Comparison of ENCODE assay signal across 2 cellular contexts in the genomic region with DNA sequence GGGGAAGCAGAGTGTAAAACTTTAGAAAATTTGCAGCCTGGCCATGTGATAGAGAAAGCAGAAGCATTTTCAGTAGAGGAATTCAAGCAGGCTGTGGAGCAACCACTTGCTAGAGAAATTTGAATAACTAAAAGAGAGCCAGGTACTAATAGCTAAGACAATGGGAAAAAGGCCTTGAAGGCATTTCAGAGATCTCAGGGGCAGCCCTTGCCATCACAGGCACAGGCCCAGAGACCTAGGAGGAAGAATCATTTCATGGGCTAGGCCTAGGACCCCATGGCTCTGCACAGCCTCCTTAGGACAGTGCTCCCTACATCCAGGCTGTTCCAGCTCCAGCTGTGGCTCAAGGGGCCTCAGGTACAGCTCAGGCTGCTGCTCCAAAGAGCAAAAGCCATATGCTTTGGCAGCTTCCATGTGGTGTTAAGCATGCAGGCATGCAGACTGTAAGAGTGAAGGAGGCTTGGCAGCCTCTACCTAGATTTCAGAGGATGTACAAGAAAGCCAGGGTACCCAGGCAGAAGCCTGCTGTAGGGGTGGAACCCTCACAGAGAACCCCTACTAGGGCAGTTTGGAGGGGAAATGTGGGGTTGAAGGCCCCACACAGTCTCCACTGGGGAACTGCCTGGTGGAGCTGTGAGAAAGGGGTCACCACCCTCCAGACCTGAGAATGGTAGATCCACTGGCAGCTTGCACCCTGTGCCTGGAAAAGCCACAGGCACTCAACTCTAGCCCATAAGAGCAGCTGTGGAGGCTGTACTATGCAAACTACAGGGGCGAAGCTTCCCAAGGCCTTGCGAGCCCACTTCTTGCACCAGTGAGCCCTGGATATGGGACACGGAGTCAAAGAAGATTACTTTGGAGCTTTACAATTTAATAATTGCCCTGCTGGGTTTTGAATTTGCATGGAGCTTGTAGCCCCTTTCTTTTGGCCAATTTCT.
TF ChIP-seq lines count a peak whose summit lies in the region.

No MANE protein-coding gene starts in this region.

TF ChIP-seq in GM23338, 12 proteins besides CTCF, POLR2A, EP300 and RAD21:
- TF ChIP-seq JUNB (IDR thresholded peaks at IDR 0.05; ENCODE audit: unreplicated experiment) (no peak), STAT1 (IDR thresholded peaks at IDR 0.05; ENCODE audit: unreplicated experiment) (no peak), NANOG (IDR thresholded peaks at IDR 0.05; ENCODE audit: borderline replicate concordance) (no peak), EZH2phosphoT487 (IDR thresholded peaks at IDR 0.05; ENCODE audit: unreplicated experiment) (no peak), ZNF114 (CRISPR knock-in tag; IDR thresholded peaks at IDR 0.05) (no peak)
- TF ChIP-seq, protein P1, sequence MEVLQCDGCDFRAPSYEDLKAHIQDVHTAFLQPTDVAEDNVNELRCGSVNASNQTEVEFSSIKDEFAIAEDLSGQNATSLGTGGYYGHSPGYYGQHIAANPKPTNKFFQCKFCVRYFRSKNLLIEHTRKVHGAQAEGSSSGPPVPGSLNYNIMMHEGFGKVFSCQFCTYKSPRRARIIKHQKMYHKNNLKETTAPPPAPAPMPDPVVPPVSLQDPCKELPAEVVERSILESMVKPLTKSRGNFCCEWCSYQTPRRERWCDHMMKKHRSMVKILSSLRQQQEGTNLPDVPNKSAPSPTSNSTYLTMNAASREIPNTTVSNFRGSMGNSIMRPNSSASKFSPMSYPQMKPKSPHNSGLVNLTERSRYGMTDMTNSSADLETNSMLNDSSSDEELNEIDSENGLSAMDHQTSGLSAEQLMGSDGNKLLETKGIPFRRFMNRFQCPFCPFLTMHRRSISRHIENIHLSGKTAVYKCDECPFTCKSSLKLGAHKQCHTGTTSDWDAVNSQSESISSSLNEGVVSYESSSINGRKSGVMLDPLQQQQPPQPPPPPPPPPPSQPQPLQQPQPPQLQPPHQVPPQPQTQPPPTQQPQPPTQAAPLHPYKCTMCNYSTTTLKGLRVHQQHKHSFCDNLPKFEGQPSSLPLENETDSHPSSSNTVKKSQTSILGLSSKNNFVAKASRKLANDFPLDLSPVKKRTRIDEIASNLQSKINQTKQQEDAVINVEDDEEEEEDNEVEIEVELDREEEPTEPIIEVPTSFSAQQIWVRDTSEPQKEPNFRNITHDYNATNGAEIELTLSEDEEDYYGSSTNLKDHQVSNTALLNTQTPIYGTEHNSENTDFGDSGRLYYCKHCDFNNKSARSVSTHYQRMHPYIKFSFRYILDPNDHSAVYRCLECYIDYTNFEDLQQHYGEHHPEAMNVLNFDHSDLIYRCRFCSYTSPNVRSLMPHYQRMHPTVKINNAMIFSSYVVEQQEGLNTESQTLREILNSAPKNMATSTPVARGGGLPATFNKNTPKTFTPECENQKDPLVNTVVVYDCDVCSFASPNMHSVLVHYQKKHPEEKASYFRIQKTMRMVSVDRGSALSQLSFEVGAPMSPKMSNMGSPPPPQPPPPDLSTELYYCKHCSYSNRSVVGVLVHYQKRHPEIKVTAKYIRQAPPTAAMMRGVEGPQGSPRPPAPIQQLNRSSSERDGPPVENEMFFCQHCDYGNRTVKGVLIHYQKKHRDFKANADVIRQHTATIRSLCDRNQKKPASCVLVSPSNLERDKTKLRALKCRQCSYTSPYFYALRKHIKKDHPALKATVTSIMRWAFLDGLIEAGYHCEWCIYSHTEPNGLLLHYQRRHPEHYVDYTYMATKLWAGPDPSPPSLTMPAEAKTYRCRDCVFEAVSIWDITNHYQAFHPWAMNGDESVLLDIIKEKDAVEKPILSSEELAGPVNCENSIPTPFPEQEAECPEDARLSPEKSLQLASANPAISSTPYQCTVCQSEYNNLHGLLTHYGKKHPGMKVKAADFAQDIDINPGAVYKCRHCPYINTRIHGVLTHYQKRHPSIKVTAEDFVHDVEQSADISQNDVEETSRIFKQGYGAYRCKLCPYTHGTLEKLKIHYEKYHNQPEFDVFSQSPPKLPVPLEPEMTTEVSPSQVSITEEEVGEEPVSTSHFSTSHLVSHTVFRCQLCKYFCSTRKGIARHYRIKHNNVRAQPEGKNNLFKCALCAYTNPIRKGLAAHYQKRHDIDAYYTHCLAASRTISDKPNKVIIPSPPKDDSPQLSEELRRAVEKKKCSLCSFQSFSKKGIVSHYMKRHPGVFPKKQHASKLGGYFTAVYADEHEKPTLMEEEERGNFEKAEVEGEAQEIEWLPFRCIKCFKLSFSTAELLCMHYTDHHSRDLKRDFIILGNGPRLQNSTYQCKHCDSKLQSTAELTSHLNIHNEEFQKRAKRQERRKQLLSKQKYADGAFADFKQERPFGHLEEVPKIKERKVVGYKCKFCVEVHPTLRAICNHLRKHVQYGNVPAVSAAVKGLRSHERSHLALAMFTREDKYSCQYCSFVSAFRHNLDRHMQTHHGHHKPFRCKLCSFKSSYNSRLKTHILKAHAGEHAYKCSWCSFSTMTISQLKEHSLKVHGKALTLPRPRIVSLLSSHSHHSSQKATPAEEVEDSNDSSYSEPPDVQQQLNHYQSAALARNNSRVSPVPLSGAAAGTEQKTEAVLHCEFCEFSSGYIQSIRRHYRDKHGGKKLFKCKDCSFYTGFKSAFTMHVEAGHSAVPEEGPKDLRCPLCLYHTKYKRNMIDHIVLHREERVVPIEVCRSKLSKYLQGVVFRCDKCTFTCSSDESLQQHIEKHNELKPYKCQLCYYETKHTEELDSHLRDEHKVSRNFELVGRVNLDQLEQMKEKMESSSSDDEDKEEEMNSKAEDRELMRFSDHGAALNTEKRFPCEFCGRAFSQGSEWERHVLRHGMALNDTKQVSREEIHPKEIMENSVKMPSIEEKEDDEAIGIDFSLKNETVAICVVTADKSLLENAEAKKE (CRISPR knock-in tag; IDR thresholded peaks at IDR 0.05): 0 out of 2 replicates have a peak, but pooled peaks have one; percentile 22
- TF ChIP-seq, protein P2, sequence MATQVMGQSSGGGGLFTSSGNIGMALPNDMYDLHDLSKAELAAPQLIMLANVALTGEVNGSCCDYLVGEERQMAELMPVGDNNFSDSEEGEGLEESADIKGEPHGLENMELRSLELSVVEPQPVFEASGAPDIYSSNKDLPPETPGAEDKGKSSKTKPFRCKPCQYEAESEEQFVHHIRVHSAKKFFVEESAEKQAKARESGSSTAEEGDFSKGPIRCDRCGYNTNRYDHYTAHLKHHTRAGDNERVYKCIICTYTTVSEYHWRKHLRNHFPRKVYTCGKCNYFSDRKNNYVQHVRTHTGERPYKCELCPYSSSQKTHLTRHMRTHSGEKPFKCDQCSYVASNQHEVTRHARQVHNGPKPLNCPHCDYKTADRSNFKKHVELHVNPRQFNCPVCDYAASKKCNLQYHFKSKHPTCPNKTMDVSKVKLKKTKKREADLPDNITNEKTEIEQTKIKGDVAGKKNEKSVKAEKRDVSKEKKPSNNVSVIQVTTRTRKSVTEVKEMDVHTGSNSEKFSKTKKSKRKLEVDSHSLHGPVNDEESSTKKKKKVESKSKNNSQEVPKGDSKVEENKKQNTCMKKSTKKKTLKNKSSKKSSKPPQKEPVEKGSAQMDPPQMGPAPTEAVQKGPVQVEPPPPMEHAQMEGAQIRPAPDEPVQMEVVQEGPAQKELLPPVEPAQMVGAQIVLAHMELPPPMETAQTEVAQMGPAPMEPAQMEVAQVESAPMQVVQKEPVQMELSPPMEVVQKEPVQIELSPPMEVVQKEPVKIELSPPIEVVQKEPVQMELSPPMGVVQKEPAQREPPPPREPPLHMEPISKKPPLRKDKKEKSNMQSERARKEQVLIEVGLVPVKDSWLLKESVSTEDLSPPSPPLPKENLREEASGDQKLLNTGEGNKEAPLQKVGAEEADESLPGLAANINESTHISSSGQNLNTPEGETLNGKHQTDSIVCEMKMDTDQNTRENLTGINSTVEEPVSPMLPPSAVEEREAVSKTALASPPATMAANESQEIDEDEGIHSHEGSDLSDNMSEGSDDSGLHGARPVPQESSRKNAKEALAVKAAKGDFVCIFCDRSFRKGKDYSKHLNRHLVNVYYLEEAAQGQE (IDR thresholded peaks at IDR 0.05; ENCODE audit: unreplicated experiment): no peak

TF ChIP-seq in H1, 55 proteins besides CTCF, POLR2A, EP300 and RAD21:
- TF ChIP-seq, protein P3, sequence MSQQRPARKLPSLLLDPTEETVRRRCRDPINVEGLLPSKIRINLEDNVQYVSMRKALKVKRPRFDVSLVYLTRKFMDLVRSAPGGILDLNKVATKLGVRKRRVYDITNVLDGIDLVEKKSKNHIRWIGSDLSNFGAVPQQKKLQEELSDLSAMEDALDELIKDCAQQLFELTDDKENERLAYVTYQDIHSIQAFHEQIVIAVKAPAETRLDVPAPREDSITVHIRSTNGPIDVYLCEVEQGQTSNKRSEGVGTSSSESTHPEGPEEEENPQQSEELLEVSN (IDR thresholded peaks at IDR 0.05): peak; percentile 77
- TF ChIP-seq, protein P4, sequence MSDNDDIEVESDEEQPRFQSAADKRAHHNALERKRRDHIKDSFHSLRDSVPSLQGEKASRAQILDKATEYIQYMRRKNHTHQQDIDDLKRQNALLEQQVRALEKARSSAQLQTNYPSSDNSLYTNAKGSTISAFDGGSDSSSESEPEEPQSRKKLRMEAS (IDR thresholded peaks at IDR 0.05): peak; percentile 74
- TF ChIP-seq SP2 (IDR thresholded peaks at IDR 0.05; ENCODE audit: low read length): no peak
